9 cellular contexts compared by ENCODE assay signal in genomic region chr5:57495285-57495684, GRCh38. TPM values are rescaled to one million over a fixed set of nuclear protein-coding genes. Genes with fewer than 3 reads are reported as not detected.
A peak's percentile ranks its signal among the peaks of the same experiment; 100 is the strongest.
DNase-seq lines count a peak whose midpoint lies in the region; ATAC-seq and TF ChIP-seq lines count a peak whose summit lies in the region.
"Had no signal": no experiment of that assay in that cellular context is flagged by ENCODE, and none has a peak within 500 bp of the region (broad histone marks: within the 10 kb centered on the region; RNA-seq: fewer than 3 reads in every experiment).

No MANE protein-coding gene starts in this region.

- no peak for TF ChIP-seq CTCF in Loucy (conservative IDR thresholded peaks at IDR 0.05; ENCODE audit: low read length)
- TF ChIP-seq CTCF in brain microvascular endothelial cell (IDR thresholded peaks at IDR 0.05; ENCODE audit: low read depth, low read length, missing control alignments), result no peak
- no peak for TF ChIP-seq CTCF in transverse colon (IDR thresholded peaks at IDR 0.05)

- H3K9me2 ChIP-seq in Loucy (replicated peaks; ENCODE audit: low read depth, low read length), result no peaks in the 10 kb centered on the region

- H3K9me3 ChIP-seq in Loucy (ENCODE audit: insufficient read depth, low read depth, low read length) (no peaks in the 10 kb centered on the region), transverse colon (no peaks in the 10 kb centered on the region)

- no peak for TF ChIP-seq POLR2A in transverse colon (IDR thresholded peaks at IDR 0.05)

- H4K20me1 ChIP-seq in Loucy (ENCODE audit: insufficient read depth, low read length, poor library complexity, severe bottlenecking), result no peaks in the 10 kb centered on the region

- H3K4me1 Mint-ChIP-seq in activated T-cell treated with anti-CD3 and anti-CD28 coated beads, Interleukin-2, amount 50 U/mL, for 72 hours (ENCODE audit: low read depth), result peaks cover 59% of the 10 kb centered on the region

- H3K4me1 ChIP-seq in Loucy (ENCODE audit: insufficient read depth, low read length, poor library complexity, severe bottlenecking) (peaks cover 58% of the 10 kb centered on the region), transverse colon (peaks cover 0 to 9% (median 2%) of the 10 kb centered on the region in 4 donors)

- DNase-seq in activated T-cell treated with anti-CD3 and anti-CD28 coated beads, Interleukin-2, amount 50 U/mL, for 72 hours, result no peak
- DNase-seq in activated T-cell treated with anti-CD3 and anti-CD28 coated beads, Interleukin-2, amount 50 U/mL, for 48 hours, result no peak
- no peak for DNase-seq in brain microvascular endothelial cell
- DNase-seq in transverse colon, result peak; percentile 16
- DNase-seq in CD1c-positive myeloid dendritic cell (ENCODE audit: extremely low spot score), result no peak
- no peak for DNase-seq in glomerular visceral epithelial cell (ENCODE audit: extremely low spot score)
- DNase-seq: activated B cell treated with CpG ODN at 0.5 μM for 24 hours had no signal

- H2AFZ ChIP-seq in Loucy (ENCODE audit: low read length), result no peak overlapping the region

- H3K36me3 ChIP-seq in Loucy (ENCODE audit: insufficient read depth, low read length) (no peaks in the 10 kb centered on the region), brain microvascular endothelial cell (replicated peaks) (no peaks in the 10 kb centered on the region), transverse colon (no peaks in the 10 kb centered on the region)

- intact Hi-C loops in transverse colon (cut with DNase I; ENCODE audit: low total_unique reads), result no loop called here

- H3K36me3 Mint-ChIP-seq in activated T-cell treated with anti-CD3 and anti-CD28 coated beads, Interleukin-2, amount 50 U/mL, for 72 hours (ENCODE audit: insufficient read depth in 2 of 2), result no peaks in the 10 kb centered on the region

- H3K9ac ChIP-seq in Loucy (ENCODE audit: low read depth, low read length, poor library complexity, severe bottlenecking), result peak overlapping the region; percentile 79

- peaks cover 5% of the 10 kb centered on the region for H3F3A ChIP-seq in Loucy (ENCODE audit: low read depth)

- H3K27ac Mint-ChIP-seq in activated T-cell treated with anti-CD3 and anti-CD28 coated beads, Interleukin-2, amount 50 U/mL, for 72 hours, result peak overlapping the region; percentile 38
- H3K27ac Mint-ChIP-seq: activated B cell treated with CpG ODN at 0.5 μM for 24 hours had no signal

- WGBS in transverse colon (ENCODE audit: low coverage in 1 of 2), 2 donors, result 20 to 33% methylated on average over 5 of the region's 5 CpGs

- no peaks in the 10 kb centered on the region for H3K79me2 ChIP-seq in Loucy (ENCODE audit: insufficient read depth, low read length)

- peak overlapping the region; percentile 51 to 69 for H3K4me3 Mint-ChIP-seq in activated T-cell treated with anti-CD3 and anti-CD28 coated beads, Interleukin-2, amount 50 U/mL, for 72 hours
- H3K4me3 Mint-ChIP-seq: activated B cell treated with CpG ODN at 0.5 μM for 24 hours had no signal

- peak; percentile 27 to 50 for ATAC-seq in activated T-cell treated with anti-CD3 and anti-CD28 coated beads, Interleukin-2, amount 50 U/mL, for 72 hours (replicated peaks in 1 of 2)
- ATAC-seq in GM21737 (IDR thresholded peaks at IDR 0.05; ENCODE audit: unreplicated experiment), result no peak

- no peaks in the 10 kb centered on the region for H3K9me3 Mint-ChIP-seq in activated T-cell treated with anti-CD3 and anti-CD28 coated beads, Interleukin-2, amount 50 U/mL, for 72 hours
- H3K9me3 Mint-ChIP-seq: activated B cell treated with CpG ODN at 0.5 μM for 24 hours had no signal

- no peak for TF ChIP-seq EP300 in transverse colon (IDR thresholded peaks at IDR 0.05; ENCODE audit: low read depth)

- no peaks in the 10 kb centered on the region for H3K27me3 ChIP-seq in Loucy (ENCODE audit: insufficient read depth, low read length, poor library complexity, severe bottlenecking)
- H3K27me3 ChIP-seq in brain microvascular endothelial cell (replicated peaks), result no peaks in the 10 kb centered on the region
- no peaks in the 10 kb centered on the region for H3K27me3 ChIP-seq in transverse colon

- H3K27me3 Mint-ChIP-seq in activated T-cell treated with anti-CD3 and anti-CD28 coated beads, Interleukin-2, amount 50 U/mL, for 72 hours (ENCODE audit: low read depth), result peaks cover 6% of the 10 kb centered on the region

- in situ Hi-C loops in brain microvascular endothelial cell (cut with HindIII; ENCODE audit: low pct_ligation_motif_present, low sequenced_read_pairs) (loop anchor here (25.0 kb wide), 3 partner anchors 183 to 967 kb away; partner anchors contain the start of gene PLK2), transverse colon (cut with MboI; ENCODE audit: low pct_ligation_motif_present in 1 of 4, low pct_unique_long_range_greater_than_20kb in 1 of 4, low sequenced_read_pairs in 3 of 4) (no loop called here)

- H3K27ac ChIP-seq in brain microvascular endothelial cell (peak overlapping the region; percentile 96), transverse colon (peak overlapping the region in 3 of 4 donors; percentile 14 to 21 (median 15))

- H3K4me3 ChIP-seq in Loucy (ENCODE audit: low read length, poor library complexity, severe bottlenecking) (peak overlapping the region; percentile 51), brain microvascular endothelial cell (ENCODE audit: low read depth, low read length) (no peak overlapping the region), transverse colon (no peak overlapping the region)

- H3K4me2 ChIP-seq in Loucy (ENCODE audit: low read depth, low read length, poor library complexity, severe bottlenecking), result peak overlapping the region; percentile 68

RNA-seq across cellular contexts. Expression of gene ACTBL2, which starts 12.7 kb away (rescaled TPM):
- total RNA-seq in activated T-cell treated with anti-CD3 and anti-CD28 coated beads, Interleukin-2, amount 50 U/mL, for 72 hours, result not detected
- not detected for total RNA-seq in transverse colon
- total RNA-seq: activated B cell treated with CpG ODN at 0.5 μM for 24 hours had no signal
